ENCODE assay signal across 21 cellular contexts in genomic region chr10:43598447-43598846, GRCh38. TPM values are rescaled to one million over a fixed set of nuclear protein-coding genes. Genes with fewer than 3 reads are reported as not detected.
A peak's percentile ranks its signal among the peaks of the same experiment; 100 is the strongest.
DNase-seq lines count a peak whose midpoint lies in the region; ATAC-seq and TF ChIP-seq lines count a peak whose summit lies in the region.
"Had no signal": no experiment of that assay in that cellular context is flagged by ENCODE, and none has a peak within 500 bp of the region (broad histone marks: within the 10 kb centered on the region; RNA-seq: fewer than 3 reads in every experiment).

No MANE protein-coding gene starts in this region.

- H3K27me3 Mint-ChIP-seq in MCF 10A (ENCODE audit: insufficient read depth, unreplicated experiment), result no peaks in the 10 kb centered on the region

- H3K4me3 ChIP-seq in adipocyte (ENCODE audit: low read length), result no peak overlapping the region
- H3K4me3 ChIP-seq: tibial artery had no signal

- TF ChIP-seq CTCF in MCF 10A (IDR thresholded peaks at IDR 0.05; ENCODE audit: unreplicated experiment), result no peak

- H3K27me3 ChIP-seq in adipocyte (replicated peaks; ENCODE audit: control insufficient read depth, insufficient read depth, low read length), result no peaks in the 10 kb centered on the region
- H3K27me3 ChIP-seq: tibial artery had no signal

- H3K36me3 ChIP-seq in adipocyte (ENCODE audit: control insufficient read depth, insufficient read depth, low read length, severe bottlenecking), result no peaks in the 10 kb centered on the region
- H3K36me3 ChIP-seq: tibial artery had no signal

- H3K36me3 Mint-ChIP-seq in MCF 10A (ENCODE audit: insufficient read depth, unreplicated experiment), result no peaks in the 10 kb centered on the region

- DNase-seq in AG08396 (ENCODE audit: low spot score), result peak; percentile 28
- DNase-seq in EL, result peak; percentile 24
- peak; percentile 28 for DNase-seq in adipocyte (ENCODE audit: low read depth)
- peak; percentile 14 for DNase-seq in fibroblast of peridontal ligament (ENCODE audit: extremely low read depth)
- DNase-seq in MCF 10A (ENCODE audit: unreplicated experiment), result no peak
- DNase-seq in NCI-H774 (lab: John Stamatoyannopoulos, UW), result no peak
- DNase-seq in sciatic nerve (ENCODE audit: low spot score), result no peak
- DNase-seq: DMS79; GOT3; kidney; NCI-H1105; NCI-H2081; occipital lobe; stimulated activated CD4-positive, alpha-beta T cell treated with anti-CD3 and anti-CD28 coated beads, Interleukin-12 subunit alpha, Interleukin-12 subunit beta, amount 100 ng/mL, for 4 hours; stimulated activated naive CD8-positive, alpha-beta T cell treated with anti-CD3 and anti-CD28 coated beads, Interleukin-15, amount 100 ng/mL, for 72 hours; T-helper 9 cell; tibial artery had no signal

- ATAC-seq in HG03139 (IDR thresholded peaks at IDR 0.05; ENCODE audit: unreplicated experiment) (no peak), sciatic nerve (no peak)
- ATAC-seq: Panc1; stimulated activated naive CD8-positive, alpha-beta T cell treated with anti-CD3 and anti-CD28 coated beads, Interleukin-15, amount 100 ng/mL, for 72 hours; WTC11 had no signal

- intact Hi-C loops in MCF 10A (cut with micrococcal nuclease), result no loop called here
- intact Hi-C loops in sciatic nerve (cut with DNase I), result no loop called here

- no TSS peak for BruUV-seq in MCF 10A (replicated peaks; lab: Mats Ljungman, UMichigan)

- POLR2A ChIA-PET in MCF 10A (lab: Yijun Ruan, JAX), result no interaction called here

- peaks cover 4% of the 10 kb centered on the region for H3K4me1 ChIP-seq in adipocyte (ENCODE audit: control insufficient read depth, insufficient read depth, low read length)
- H3K4me1 ChIP-seq: tibial artery had no signal

- H3K9me3 Mint-ChIP-seq in MCF 10A (ENCODE audit: unreplicated experiment), result peaks cover 12% of the 10 kb centered on the region
- H3K9me3 Mint-ChIP-seq: dendritic cell treated with granulocyte-macrophage colony-stimulating factor and Interleukin-4, amounts not matched to agents 40 ng/mL and 50 ng/mL, for 4 days had no signal

- no peaks in the 10 kb centered on the region for H3K9me3 ChIP-seq in adipocyte (ENCODE audit: control insufficient read depth, low read length)
- H3K9me3 ChIP-seq: tibial artery had no signal

- H3K4me1 Mint-ChIP-seq in MCF 10A (ENCODE audit: insufficient read depth, unreplicated experiment), result no peaks in the 10 kb centered on the region
- H3K4me1 Mint-ChIP-seq: WTC11 had no signal

- no peak overlapping the region for H3K27ac Mint-ChIP-seq in MCF 10A (ENCODE audit: low read depth, unreplicated experiment)
- H3K27ac Mint-ChIP-seq: dendritic cell treated with granulocyte-macrophage colony-stimulating factor and Interleukin-4, amounts not matched to agents 40 ng/mL and 50 ng/mL, for 4 days; stimulated activated naive CD8-positive, alpha-beta T cell treated with anti-CD3 and anti-CD28 coated beads, Interleukin-15, amount 100 ng/mL, for 72 hours; WTC11 had no signal

- CTCF ChIA-PET in MCF 10A (lab: Yijun Ruan, JAX), result interaction anchor here (0.6 to 1.3 kb wide), 2 partner anchors 10 to 35 kb away, joined by 3 to 4 read pairs; no protein-coding TSS in a partner anchor

- no peak overlapping the region for H3K9ac ChIP-seq in adipocyte (ENCODE audit: low read length)

- H3K4me3 Mint-ChIP-seq in MCF 10A (ENCODE audit: unreplicated experiment), result no peak overlapping the region
- H3K4me3 Mint-ChIP-seq: dendritic cell treated with granulocyte-macrophage colony-stimulating factor and Interleukin-4, amounts not matched to agents 40 ng/mL and 50 ng/mL, for 4 days; stimulated activated naive CD8-positive, alpha-beta T cell treated with anti-CD3 and anti-CD28 coated beads, Interleukin-15, amount 100 ng/mL, for 72 hours; WTC11 had no signal

RNA-seq across cellular contexts. Expression of gene ZNF485, which starts 7.8 kb away (rescaled TPM):
- total RNA-seq in MCF 10A (2022), result 4.9 and 6.5 TPM in 2 replicates
- 3.8 TPM for total RNA-seq in sciatic nerve

RNA-seq across cellular contexts. Expression of gene ZNF239, which starts 24.0 kb away (rescaled TPM):
- total RNA-seq in MCF 10A (2022), result 9.9 and 16.4 TPM in 2 replicates
- 6.2 TPM for total RNA-seq in sciatic nerve

RNA-seq across cellular contexts. Expression of gene ZNF32, which starts 50.2 kb away (rescaled TPM):
- total RNA-seq in MCF 10A (2022) (13.0 and 16.3 TPM in 2 replicates), sciatic nerve (41.1 TPM)

Comparison
In these comparisons a context has a peak if more than half of its experiments do, and no peak if none do; other contexts are left out.
1. DNase-seq: peak in AG08396 (single experiment), EL (single experiment), adipocyte (single experiment) and fibroblast of peridontal ligament (single experiment); none in MCF 10A (single experiment), NCI-H774 (single experiment) and sciatic nerve (single experiment).